ENCODE assay signal across 19 cellular contexts in genomic region chr1:43038232-43038929, GRCh38.
DNase-seq lines count a peak whose midpoint lies in the region; ATAC-seq, FAIRE-seq and TF ChIP-seq lines count a peak whose summit lies in the region.
"Had no signal": no experiment of that assay in that cellular context is flagged by ENCODE, and none has a peak within 500 bp of the region (broad histone marks: within the 10 kb centered on the region; RNA-seq: fewer than 3 reads in every experiment).

No MANE protein-coding gene starts in this region.

- no peak overlapping the region for H3K4me3 ChIP-seq in Caco-2 (ENCODE audit: low read depth, low read length)
- no peak overlapping the region for H3K4me3 ChIP-seq in K562
- no peak overlapping the region for H3K4me3 ChIP-seq in colonic mucosa
- H3K4me3 ChIP-seq: SJSA1 had no signal

- H3K4me1 Mint-ChIP-seq in Caco-2 (ENCODE audit: low read depth, unreplicated experiment) = peaks cover 34% of the 10 kb centered on the region
- peaks cover 32% of the 10 kb centered on the region for H3K4me1 Mint-ChIP-seq in mesothelial cell of epicardium

- H3K27me3 ChIP-seq in Caco-2 (replicated peaks; ENCODE audit: control insufficient read depth, insufficient read depth, low read length) = no peaks in the 10 kb centered on the region
- H3K27me3 ChIP-seq in K562 (ENCODE audit: control insufficient read depth in 2 of 2, insufficient read depth in 2 of 2, low read length in 2 of 2) = no peaks in the 10 kb centered on the region
- H3K27me3 ChIP-seq in colonic mucosa = no peaks in the 10 kb centered on the region
- H3K27me3 ChIP-seq: SJSA1 had no signal

- no TSS peak for BruUV-seq in Caco-2 (replicated peaks; lab: Mats Ljungman, UMichigan)
- BruUV-seq in K562 (replicated peaks; lab: Mats Ljungman, UMichigan) = no TSS peak

- H3K36me3 Mint-ChIP-seq in Caco-2 (ENCODE audit: insufficient read depth, unreplicated experiment) = no peaks in the 10 kb centered on the region
- H3K36me3 Mint-ChIP-seq in mesothelial cell of epicardium = no peaks in the 10 kb centered on the region
- H3K36me3 Mint-ChIP-seq: CD8-positive, alpha-beta memory T cell had no signal

- H3K9me3 ChIP-seq in Caco-2 (no peaks in the 10 kb centered on the region), K562 (replicated peaks; ENCODE audit: control insufficient read depth, insufficient read depth, low read depth, low read length) (no peaks in the 10 kb centered on the region), colonic mucosa (no peaks in the 10 kb centered on the region)
- H3K9me3 ChIP-seq: SJSA1 had no signal

- POLR2A ChIA-PET in Caco-2 (lab: Charles Lee) = no interaction called here
- POLR2A ChIA-PET in K562 (lab: Yijun Ruan, JAX) = interaction anchor here (0.6 to 1.4 kb wide), 3 partner anchors 15 to 218 kb away, joined by 3 to 4 read pairs (median 3); no protein-coding TSS in a partner anchor

- no peak overlapping the region for H3K27ac ChIP-seq in K562 (ENCODE audit: extremely low read depth, low read depth, low read length)
- no peak overlapping the region for H3K27ac ChIP-seq in colonic mucosa
- H3K27ac ChIP-seq: C4-2B, SJSA1 had no signal

- TF ChIP-seq EP300 in K562 (IDR thresholded peaks at IDR 0.05; ENCODE audit: low read length) = no peak

- H3K4me3 Mint-ChIP-seq in Caco-2 (ENCODE audit: unreplicated experiment) = no peak overlapping the region
- H3K4me3 Mint-ChIP-seq in mesothelial cell of epicardium = no peak overlapping the region
- H3K4me3 Mint-ChIP-seq: CD8-positive, alpha-beta memory T cell had no signal

- DNase-seq in Caco-2 = no peak
- peak; percentile 19 for DNase-seq in NCI-H1694 (lab: John Stamatoyannopoulos, UW)
- DNase-seq in K562 (ENCODE audit: extremely low read depth in 1 of 4, low spot score in 3 of 4) = no peak
- no peak for DNase-seq in mesothelial cell of epicardium (ENCODE audit: low spot score in 2 of 2, unreplicated experiment in 2 of 2)
- DNase-seq in NCI-H187 treated with DMSO at 0.1 percent for 48 hours (lab: John Stamatoyannopoulos, UW) = no peak
- no peak for DNase-seq in colonic mucosa
- DNase-seq in UCSD-AML1 (lab: John Stamatoyannopoulos, UW; ENCODE audit: unreplicated experiment) = no peak
- DNase-seq: CD8-positive, alpha-beta memory T cell; Kasumi-1; NCI-H1930; NCI-H226; OCI-M1 had no signal

- no peaks in the 10 kb centered on the region for H4K20me1 ChIP-seq in K562 (replicated peaks; ENCODE audit: control insufficient read depth, insufficient read depth, low read length)

- no peaks in the 10 kb centered on the region for H3K9me1 ChIP-seq in K562 (ENCODE audit: control insufficient read depth, insufficient read depth, low read length)

- H3K9ac ChIP-seq in K562 (ENCODE audit: insufficient read depth in 1 of 2, low read depth in 2 of 2, low read length in 2 of 2) = no peak overlapping the region
- H3K9ac ChIP-seq in colonic mucosa (ENCODE audit: low read depth in 2 of 2, low read length in 2 of 2) = no peak overlapping the region

- H2AFZ ChIP-seq in K562 (ENCODE audit: low read depth, low read length) = no peak overlapping the region

- no peaks in the 10 kb centered on the region for H3K36me3 ChIP-seq in Caco-2 (ENCODE audit: control insufficient read depth, insufficient read depth, low read length)
- H3K36me3 ChIP-seq in K562 (ENCODE audit: control insufficient read depth, insufficient read depth, low read length) = no peaks in the 10 kb centered on the region
- no peaks in the 10 kb centered on the region for H3K36me3 ChIP-seq in colonic mucosa
- H3K36me3 ChIP-seq: SJSA1 had no signal

- WGBS in K562 (ENCODE audit: insufficient coverage, low coverage, missing lambda C conversion rate) = 41% methylated on average over 9 of the region's 9 CpGs

- ATAC-seq in K562 (peak; percentile 10; the same call in 1 of the 3 replicates), HG03469 (IDR thresholded peaks at IDR 0.05; ENCODE audit: unreplicated experiment) (no peak)

- H3K27ac Mint-ChIP-seq in Caco-2 (ENCODE audit: unreplicated experiment) (peak overlapping the region; percentile 81), mesothelial cell of epicardium (peak overlapping the region; percentile 72)

- no peak for FAIRE-seq in K562 (lab: Jason Lieb, UNC)
- FAIRE-seq: A204.1, GM19239, HTR-8/SVneo, RCC 7860 had no signal

- no peak for TF ChIP-seq POLR2A in K562 (conservative IDR thresholded peaks at IDR 0.05)

- CTCF ChIA-PET in Caco-2 (lab: Charles Lee) (no interaction called here), K562 (lab: Yijun Ruan, JAX; ENCODE audit: low intra/inter-chr PET ratio) (no interaction called here)

- no peaks in the 10 kb centered on the region for H3K27me3 Mint-ChIP-seq in Caco-2 (ENCODE audit: insufficient read depth, unreplicated experiment)
- H3K27me3 Mint-ChIP-seq in mesothelial cell of epicardium (ENCODE audit: low read depth) = no peaks in the 10 kb centered on the region
- H3K27me3 Mint-ChIP-seq: CD8-positive, alpha-beta memory T cell had no signal

- no peaks in the 10 kb centered on the region for H3K9me3 Mint-ChIP-seq in Caco-2 (ENCODE audit: unreplicated experiment)
- H3K9me3 Mint-ChIP-seq in mesothelial cell of epicardium = no peaks in the 10 kb centered on the region
- H3K9me3 Mint-ChIP-seq: CD8-positive, alpha-beta memory T cell had no signal

- H3K4me2 ChIP-seq in K562 (ENCODE audit: insufficient read depth, low read length) = no peak overlapping the region

- TF ChIP-seq RAD21 in K562 (CRISPR knock-in tag; conservative IDR thresholded peaks at IDR 0.05 in 1 of 2, IDR thresholded peaks at IDR 0.05 in 1 of 2) = no peak

- H3K4me1 ChIP-seq in Caco-2 (peaks cover 75% of the 10 kb centered on the region), K562 (replicated peaks in 1 of 2; ENCODE audit: control insufficient read depth in 2 of 2, insufficient read depth in 2 of 2, low read length in 2 of 2) (peaks cover 6 to 10% of the 10 kb centered on the region in 2 experiments), colonic mucosa (no peaks in the 10 kb centered on the region)
- H3K4me1 ChIP-seq: SJSA1 had no signal

- in situ Hi-C loops in K562 (cut with MboI) = no loop called here

- H3K79me2 ChIP-seq in K562 (ENCODE audit: control insufficient read depth, insufficient read depth, low read length) = no peaks in the 10 kb centered on the region

- intact Hi-C loops in Caco-2 (cut with micrococcal nuclease; ENCODE audit: unreplicated experiment) = no loop called here
- intact Hi-C loops in K562 (cut with micrococcal nuclease) = no loop called here
- intact Hi-C loops in colonic mucosa (cut with DNase I) = no loop called here

- TF ChIP-seq CTCF in Caco-2 (IDR thresholded peaks at IDR 0.05; ENCODE audit: insufficient read depth in 1 of 2, low read depth in 1 of 2, low read length in 1 of 2, severe bottlenecking in 1 of 2, unreplicated experiment in 1 of 2) (no peak), K562 (IDR thresholded peaks at IDR 0.05 in 2 of 3, conservative IDR thresholded peaks at IDR 0.05 in 1 of 3; ENCODE audit: insufficient read depth in 2 of 3, low read depth in 1 of 3, low read length in 3 of 3) (no peak), mesothelial cell of epicardium (IDR thresholded peaks at IDR 0.05; ENCODE audit: unreplicated experiment) (no peak), colonic mucosa (IDR thresholded peaks at IDR 0.05) (no peak)

TF ChIP-seq in K562, 482 proteins besides CTCF, POLR2A, EP300 and RAD21:
- TF ChIP-seq SMC3 (conservative IDR thresholded peaks at IDR 0.05; ENCODE audit: insufficient read depth, low read depth, low read length) (no peak), ZNF174 (CRISPR knock-in tag; IDR thresholded peaks at IDR 0.05) (no peak), CC2D1A (IDR thresholded peaks at IDR 0.05) (no peak), PRDM10 (IDR thresholded peaks at IDR 0.05; ENCODE audit: partially characterized antibody) (peak; percentile 79), PRPF4 (IDR thresholded peaks at IDR 0.05; ENCODE audit: insufficient read depth, low read depth, low read length, poor library complexity, severe bottlenecking) (no peak)
